Comparison of ENCODE assay signal across 15 cellular contexts in the genomic region with DNA sequence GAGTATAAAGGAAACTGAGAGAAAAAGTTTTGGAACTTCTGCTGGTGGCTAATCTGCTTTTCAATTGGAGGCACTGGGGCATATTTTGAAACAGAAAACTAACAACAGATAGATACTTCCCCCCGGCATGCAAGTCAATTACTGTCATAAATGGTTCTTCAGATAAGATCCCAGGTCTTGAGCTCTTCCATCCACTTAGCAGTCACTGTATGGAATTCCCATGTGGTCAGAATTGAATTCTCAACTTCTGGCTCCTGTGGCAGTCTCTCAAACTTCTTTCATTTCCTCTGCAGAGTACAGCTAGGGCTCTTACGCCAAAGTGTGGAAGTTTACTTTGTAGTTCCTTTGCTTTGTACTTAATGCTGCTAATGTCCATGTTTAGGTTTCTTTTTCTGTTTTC.
DNase-seq lines count a peak whose midpoint lies in the region; ATAC-seq and TF ChIP-seq lines count a peak whose summit lies in the region.
"Had no signal": no experiment of that assay in that cellular context is flagged by ENCODE, and none has a peak within 500 bp of the region (broad histone marks: within the 10 kb centered on the region; RNA-seq: fewer than 3 reads in every experiment).

No MANE protein-coding gene starts in this region.

- no peak overlapping the region for H4K8ac ChIP-seq in mesenchymal stem cell (ENCODE audit: low read length)

- H3K36me3 ChIP-seq in HEK293 (ENCODE audit: control insufficient read depth in 2 of 2, insufficient read depth in 1 of 2, low read length in 2 of 2) = no peaks in the 10 kb centered on the region
- no peaks in the 10 kb centered on the region for H3K36me3 ChIP-seq in mesenchymal stem cell (ENCODE audit: control insufficient read depth in 1 of 2, insufficient read depth in 2 of 2, low read depth in 1 of 2, low read length in 2 of 2)

- H4K91ac ChIP-seq in mesenchymal stem cell (ENCODE audit: low read length) = no peak overlapping the region

- H3K23ac ChIP-seq in mesenchymal stem cell (ENCODE audit: low read length in 2 of 2) = no peak overlapping the region

- H2BK12ac ChIP-seq in mesenchymal stem cell (ENCODE audit: low read length in 2 of 2) = no peak overlapping the region

- H3K27ac ChIP-seq in HEK293 (ENCODE audit: extremely low read depth, low read depth, low read length) (no peak overlapping the region), mesenchymal stem cell (ENCODE audit: low read length, poor library complexity, severe bottlenecking) (no peak overlapping the region)

- no peak overlapping the region for H3K4ac ChIP-seq in mesenchymal stem cell (ENCODE audit: low read depth in 1 of 2, low read length in 2 of 2)

- no peak overlapping the region for H2BK5ac ChIP-seq in mesenchymal stem cell (ENCODE audit: low read depth, low read length, poor library complexity, severe bottlenecking)

- H3K4me2 ChIP-seq in mesenchymal stem cell (ENCODE audit: low read length, poor library complexity, severe bottlenecking) = no peak overlapping the region

- H3K18ac ChIP-seq in mesenchymal stem cell (ENCODE audit: low read depth in 1 of 2, low read length in 2 of 2) = no peak overlapping the region

- H3K79me1 ChIP-seq in mesenchymal stem cell (replicated peaks; ENCODE audit: low read length, poor library complexity, severe bottlenecking) = no peaks in the 10 kb centered on the region

- no peak for ATAC-seq in HG02884 (IDR thresholded peaks at IDR 0.05; ENCODE audit: unreplicated experiment)

- POLR2A ChIA-PET in HEK293 (lab: Yijun Ruan, JAX) = no interaction called here

- no peak overlapping the region for H3K9ac ChIP-seq in mesenchymal stem cell (ENCODE audit: low read length)

- CTCF ChIA-PET in HEK293 (lab: Yijun Ruan, JAX) = no interaction called here

- H2BK15ac ChIP-seq in mesenchymal stem cell (ENCODE audit: low read depth, poor library complexity, severe bottlenecking) = no peak overlapping the region

- no peak overlapping the region for H3K4me3 ChIP-seq in HEK293 (ENCODE audit: low read depth, low read length)
- no peak overlapping the region for H3K4me3 ChIP-seq in mesenchymal stem cell (ENCODE audit: insufficient read depth in 1 of 2, low read depth in 1 of 2, low read length in 2 of 2)

- no peak overlapping the region for H3K14ac ChIP-seq in mesenchymal stem cell (ENCODE audit: low read length in 2 of 2)

- DNase-seq in SK-N-DZ (ENCODE audit: low spot score) = peak; percentile 92
- DNase-seq in mesenchymal stem cell = peak; percentile 54
- no peak for DNase-seq in hypothalamus (lab: John Stamatoyannopoulos, UW)
- DNase-seq in putamen (ENCODE audit: low spot score) = no peak
- DNase-seq: C1 segment of cervical spinal cord; Calu3; CD4-positive, alpha-beta memory T cell; COR-L47; DMS53; DMS79 treated with DMSO at 0.1 percent for 48 hours; GF-D8; H7; HCEC 1CT had no signal

- no peaks in the 10 kb centered on the region for H3K27me3 ChIP-seq in mesenchymal stem cell (ENCODE audit: control insufficient read depth in 1 of 2, insufficient read depth in 1 of 2, low read length in 2 of 2)

- no peak overlapping the region for H2AK5ac ChIP-seq in mesenchymal stem cell (ENCODE audit: low read length, severe bottlenecking)

- no peak overlapping the region for H2AFZ ChIP-seq in mesenchymal stem cell (ENCODE audit: low read depth, low read length)

- no peak overlapping the region for H2BK120ac ChIP-seq in mesenchymal stem cell (ENCODE audit: low read depth, low read length)

- H3K9me3 ChIP-seq in HEK293 (ENCODE audit: control insufficient read depth, insufficient read depth, low read depth, low read length) (no peaks in the 10 kb centered on the region), mesenchymal stem cell (ENCODE audit: control insufficient read depth, low read length) (no peaks in the 10 kb centered on the region)

- WGBS in mesenchymal stem cell = 28% methylated on average over 1 of the region's 2 CpGs

- H3K4me1 ChIP-seq in HEK293 (ENCODE audit: control insufficient read depth, insufficient read depth, low read length) = no peaks in the 10 kb centered on the region
- H3K4me1 ChIP-seq in mesenchymal stem cell (ENCODE audit: control insufficient read depth, insufficient read depth, low read depth, low read length) = no peaks in the 10 kb centered on the region

- TF ChIP-seq CTCF in HEK293 (tag by site-specific recombination; IDR thresholded peaks at IDR 0.05) = no peak

TF ChIP-seq in HEK293, 187 proteins besides CTCF, POLR2A, EP300 and RAD21:
- TF ChIP-seq PRDM1 (tag by site-specific recombination; IDR thresholded peaks at IDR 0.05) (0 out of 2 replicates have a peak, but pooled peaks have one; percentile 24), BCL11B (tag by site-specific recombination; IDR thresholded peaks at IDR 0.05; ENCODE audit: low read depth) (no peak)
TF ChIP-seq in HEK293: peak in this region for 1.

Comparison
In these comparisons a context has a peak if more than half of its experiments do, and no peak if none do; other contexts are left out.
1. DNase-seq: peak in SK-N-DZ (single experiment) and mesenchymal stem cell (single experiment); none in hypothalamus (0 of 51) and putamen (single experiment).